1 cellular context compared by ENCODE assay signal in the genomic region with DNA sequence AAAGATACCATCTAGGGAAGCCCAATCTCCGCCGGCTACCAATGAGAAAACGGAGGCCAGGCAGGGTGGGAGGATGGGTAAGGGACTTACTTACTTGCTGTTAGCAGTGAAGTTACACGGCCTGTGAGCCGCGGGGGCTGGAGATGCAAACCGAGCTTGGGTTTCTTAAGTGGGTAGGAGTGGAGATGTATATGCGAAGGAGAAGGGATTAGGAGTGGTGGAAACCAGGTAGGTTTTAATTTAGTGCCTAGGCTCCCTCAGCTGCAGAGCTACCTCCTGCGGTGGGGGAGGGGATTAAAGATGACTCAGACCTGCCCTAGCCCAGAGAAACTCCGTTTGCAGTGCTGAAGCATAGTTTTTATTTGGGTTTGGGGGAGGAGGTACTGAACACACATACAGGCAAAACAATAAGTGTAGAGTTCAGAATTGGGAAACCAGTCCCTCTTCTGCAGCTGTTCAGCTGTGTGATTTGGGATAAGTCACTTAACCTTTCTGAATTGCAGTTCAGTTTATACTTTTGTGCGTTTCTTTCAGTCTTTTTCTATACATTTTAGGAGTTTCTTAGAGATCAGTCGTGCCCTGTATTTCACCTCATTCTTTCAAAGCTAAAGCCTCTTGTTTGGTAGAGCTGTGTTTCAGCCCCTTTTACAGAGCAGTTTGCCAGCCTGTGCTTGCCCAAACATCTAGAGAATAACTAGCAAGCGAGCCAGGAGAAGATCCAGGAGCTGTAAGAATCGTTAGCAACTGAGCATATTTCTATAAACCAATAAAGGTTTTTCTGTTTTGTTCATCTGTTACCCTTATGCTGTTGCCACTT.
A peak's percentile ranks its signal among the peaks of the same experiment; 100 is the strongest.
TF ChIP-seq lines count a peak whose summit lies in the region.

No MANE protein-coding gene starts in this region.

TF ChIP-seq in K562, 482 proteins besides CTCF, POLR2A, EP300 and RAD21 (continued from another document and continues in another):
- TF ChIP-seq, protein P1, sequence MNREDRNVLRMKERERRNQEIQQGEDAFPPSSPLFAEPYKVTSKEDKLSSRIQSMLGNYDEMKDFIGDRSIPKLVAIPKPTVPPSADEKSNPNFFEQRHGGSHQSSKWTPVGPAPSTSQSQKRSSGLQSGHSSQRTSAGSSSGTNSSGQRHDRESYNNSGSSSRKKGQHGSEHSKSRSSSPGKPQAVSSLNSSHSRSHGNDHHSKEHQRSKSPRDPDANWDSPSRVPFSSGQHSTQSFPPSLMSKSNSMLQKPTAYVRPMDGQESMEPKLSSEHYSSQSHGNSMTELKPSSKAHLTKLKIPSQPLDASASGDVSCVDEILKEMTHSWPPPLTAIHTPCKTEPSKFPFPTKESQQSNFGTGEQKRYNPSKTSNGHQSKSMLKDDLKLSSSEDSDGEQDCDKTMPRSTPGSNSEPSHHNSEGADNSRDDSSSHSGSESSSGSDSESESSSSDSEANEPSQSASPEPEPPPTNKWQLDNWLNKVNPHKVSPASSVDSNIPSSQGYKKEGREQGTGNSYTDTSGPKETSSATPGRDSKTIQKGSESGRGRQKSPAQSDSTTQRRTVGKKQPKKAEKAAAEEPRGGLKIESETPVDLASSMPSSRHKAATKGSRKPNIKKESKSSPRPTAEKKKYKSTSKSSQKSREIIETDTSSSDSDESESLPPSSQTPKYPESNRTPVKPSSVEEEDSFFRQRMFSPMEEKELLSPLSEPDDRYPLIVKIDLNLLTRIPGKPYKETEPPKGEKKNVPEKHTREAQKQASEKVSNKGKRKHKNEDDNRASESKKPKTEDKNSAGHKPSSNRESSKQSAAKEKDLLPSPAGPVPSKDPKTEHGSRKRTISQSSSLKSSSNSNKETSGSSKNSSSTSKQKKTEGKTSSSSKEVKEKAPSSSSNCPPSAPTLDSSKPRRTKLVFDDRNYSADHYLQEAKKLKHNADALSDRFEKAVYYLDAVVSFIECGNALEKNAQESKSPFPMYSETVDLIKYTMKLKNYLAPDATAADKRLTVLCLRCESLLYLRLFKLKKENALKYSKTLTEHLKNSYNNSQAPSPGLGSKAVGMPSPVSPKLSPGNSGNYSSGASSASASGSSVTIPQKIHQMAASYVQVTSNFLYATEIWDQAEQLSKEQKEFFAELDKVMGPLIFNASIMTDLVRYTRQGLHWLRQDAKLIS (CRISPR knock-in tag; IDR thresholded peaks at IDR 0.05), result no peak
- TF ChIP-seq, protein P2, sequence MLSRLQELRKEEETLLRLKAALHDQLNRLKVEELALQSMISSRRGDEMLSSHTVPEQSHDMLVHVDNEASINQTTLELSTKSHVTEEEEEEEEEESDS (CRISPR knock-in tag; IDR thresholded peaks at IDR 0.05), result no peak
- TF ChIP-seq FOXJ2 (tag; IDR thresholded peaks at IDR 0.05) (peak; percentile 43), ZNF75A (CRISPR knock-in tag; IDR thresholded peaks at IDR 0.05) (no peak), ZNF165 (CRISPR knock-in tag; IDR thresholded peaks at IDR 0.05; ENCODE audit: borderline replicate concordance) (no peak), TAF1 (IDR thresholded peaks at IDR 0.05; ENCODE audit: control insufficient read depth, extremely low read depth, insufficient read depth, low read length, severe bottlenecking) (no peak), MIER1 (IDR thresholded peaks at IDR 0.05; ENCODE audit: low read depth) (no peak), PML (IDR thresholded peaks at IDR 0.05; ENCODE audit: low read length) (no peak), NR2F6 (CRISPR knock-in tag; IDR thresholded peaks at IDR 0.05) (no peak), ZNF551 (CRISPR knock-in tag; IDR thresholded peaks at IDR 0.05) (no peak), HMGN3 (IDR thresholded peaks at IDR 0.05; ENCODE audit: borderline replicate concordance, extremely low read depth, insufficient read length, low read depth, low read length) (no peak), RBM34 (IDR thresholded peaks at IDR 0.05; ENCODE audit: borderline replicate concordance, insufficient read depth, low read length) (no peak), BRD4 (IDR thresholded peaks at IDR 0.05) (no peak), PRMT5 (CRISPR knock-in tag; IDR thresholded peaks at IDR 0.05) (no peak), MECOM (CRISPR knock-in tag; IDR thresholded peaks at IDR 0.05) (no peak), ZNF77 (CRISPR knock-in tag; IDR thresholded peaks at IDR 0.05) (no peak)
- TF ChIP-seq, protein P3, sequence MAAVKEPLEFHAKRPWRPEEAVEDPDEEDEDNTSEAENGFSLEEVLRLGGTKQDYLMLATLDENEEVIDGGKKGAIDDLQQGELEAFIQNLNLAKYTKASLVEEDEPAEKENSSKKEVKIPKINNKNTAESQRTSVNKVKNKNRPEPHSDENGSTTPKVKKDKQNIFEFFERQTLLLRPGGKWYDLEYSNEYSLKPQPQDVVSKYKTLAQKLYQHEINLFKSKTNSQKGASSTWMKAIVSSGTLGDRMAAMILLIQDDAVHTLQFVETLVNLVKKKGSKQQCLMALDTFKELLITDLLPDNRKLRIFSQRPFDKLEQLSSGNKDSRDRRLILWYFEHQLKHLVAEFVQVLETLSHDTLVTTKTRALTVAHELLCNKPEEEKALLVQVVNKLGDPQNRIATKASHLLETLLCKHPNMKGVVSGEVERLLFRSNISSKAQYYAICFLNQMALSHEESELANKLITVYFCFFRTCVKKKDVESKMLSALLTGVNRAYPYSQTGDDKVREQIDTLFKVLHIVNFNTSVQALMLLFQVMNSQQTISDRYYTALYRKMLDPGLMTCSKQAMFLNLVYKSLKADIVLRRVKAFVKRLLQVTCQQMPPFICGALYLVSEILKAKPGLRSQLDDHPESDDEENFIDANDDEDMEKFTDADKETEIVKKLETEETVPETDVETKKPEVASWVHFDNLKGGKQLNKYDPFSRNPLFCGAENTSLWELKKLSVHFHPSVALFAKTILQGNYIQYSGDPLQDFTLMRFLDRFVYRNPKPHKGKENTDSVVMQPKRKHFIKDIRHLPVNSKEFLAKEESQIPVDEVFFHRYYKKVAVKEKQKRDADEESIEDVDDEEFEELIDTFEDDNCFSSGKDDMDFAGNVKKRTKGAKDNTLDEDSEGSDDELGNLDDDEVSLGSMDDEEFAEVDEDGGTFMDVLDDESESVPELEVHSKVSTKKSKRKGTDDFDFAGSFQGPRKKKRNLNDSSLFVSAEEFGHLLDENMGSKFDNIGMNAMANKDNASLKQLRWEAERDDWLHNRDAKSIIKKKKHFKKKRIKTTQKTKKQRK (IDR thresholded peaks at IDR 0.05; ENCODE audit: borderline replicate concordance, low read depth, low read length), result no peak
- TF ChIP-seq, protein P4, sequence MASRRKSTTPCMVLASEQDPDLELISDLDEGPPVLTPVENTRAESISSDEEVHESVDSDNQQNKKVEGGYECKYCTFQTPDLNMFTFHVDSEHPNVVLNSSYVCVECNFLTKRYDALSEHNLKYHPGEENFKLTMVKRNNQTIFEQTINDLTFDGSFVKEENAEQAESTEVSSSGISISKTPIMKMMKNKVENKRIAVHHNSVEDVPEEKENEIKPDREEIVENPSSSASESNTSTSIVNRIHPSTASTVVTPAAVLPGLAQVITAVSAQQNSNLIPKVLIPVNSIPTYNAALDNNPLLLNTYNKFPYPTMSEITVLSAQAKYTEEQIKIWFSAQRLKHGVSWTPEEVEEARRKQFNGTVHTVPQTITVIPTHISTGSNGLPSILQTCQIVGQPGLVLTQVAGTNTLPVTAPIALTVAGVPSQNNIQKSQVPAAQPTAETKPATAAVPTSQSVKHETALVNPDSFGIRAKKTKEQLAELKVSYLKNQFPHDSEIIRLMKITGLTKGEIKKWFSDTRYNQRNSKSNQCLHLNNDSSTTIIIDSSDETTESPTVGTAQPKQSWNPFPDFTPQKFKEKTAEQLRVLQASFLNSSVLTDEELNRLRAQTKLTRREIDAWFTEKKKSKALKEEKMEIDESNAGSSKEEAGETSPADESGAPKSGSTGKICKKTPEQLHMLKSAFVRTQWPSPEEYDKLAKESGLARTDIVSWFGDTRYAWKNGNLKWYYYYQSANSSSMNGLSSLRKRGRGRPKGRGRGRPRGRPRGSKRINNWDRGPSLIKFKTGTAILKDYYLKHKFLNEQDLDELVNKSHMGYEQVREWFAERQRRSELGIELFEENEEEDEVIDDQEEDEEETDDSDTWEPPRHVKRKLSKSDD (conservative IDR thresholded peaks at IDR 0.05; ENCODE audit: low read length), result no peak
- TF ChIP-seq, protein P5, sequence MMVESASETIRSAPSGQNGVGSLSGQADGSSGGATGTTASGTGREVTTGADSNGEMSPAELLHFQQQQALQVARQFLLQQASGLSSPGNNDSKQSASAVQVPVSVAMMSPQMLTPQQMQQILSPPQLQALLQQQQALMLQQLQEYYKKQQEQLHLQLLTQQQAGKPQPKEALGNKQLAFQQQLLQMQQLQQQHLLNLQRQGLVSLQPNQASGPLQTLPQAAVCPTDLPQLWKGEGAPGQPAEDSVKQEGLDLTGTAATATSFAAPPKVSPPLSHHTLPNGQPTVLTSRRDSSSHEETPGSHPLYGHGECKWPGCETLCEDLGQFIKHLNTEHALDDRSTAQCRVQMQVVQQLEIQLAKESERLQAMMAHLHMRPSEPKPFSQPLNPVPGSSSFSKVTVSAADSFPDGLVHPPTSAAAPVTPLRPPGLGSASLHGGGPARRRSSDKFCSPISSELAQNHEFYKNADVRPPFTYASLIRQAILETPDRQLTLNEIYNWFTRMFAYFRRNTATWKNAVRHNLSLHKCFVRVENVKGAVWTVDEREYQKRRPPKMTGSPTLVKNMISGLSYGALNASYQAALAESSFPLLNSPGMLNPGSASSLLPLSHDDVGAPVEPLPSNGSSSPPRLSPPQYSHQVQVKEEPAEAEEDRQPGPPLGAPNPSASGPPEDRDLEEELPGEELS (CRISPR knock-in tag; IDR thresholded peaks at IDR 0.05; ENCODE audit: borderline replicate concordance), result no peak
- TF ChIP-seq, protein P6, sequence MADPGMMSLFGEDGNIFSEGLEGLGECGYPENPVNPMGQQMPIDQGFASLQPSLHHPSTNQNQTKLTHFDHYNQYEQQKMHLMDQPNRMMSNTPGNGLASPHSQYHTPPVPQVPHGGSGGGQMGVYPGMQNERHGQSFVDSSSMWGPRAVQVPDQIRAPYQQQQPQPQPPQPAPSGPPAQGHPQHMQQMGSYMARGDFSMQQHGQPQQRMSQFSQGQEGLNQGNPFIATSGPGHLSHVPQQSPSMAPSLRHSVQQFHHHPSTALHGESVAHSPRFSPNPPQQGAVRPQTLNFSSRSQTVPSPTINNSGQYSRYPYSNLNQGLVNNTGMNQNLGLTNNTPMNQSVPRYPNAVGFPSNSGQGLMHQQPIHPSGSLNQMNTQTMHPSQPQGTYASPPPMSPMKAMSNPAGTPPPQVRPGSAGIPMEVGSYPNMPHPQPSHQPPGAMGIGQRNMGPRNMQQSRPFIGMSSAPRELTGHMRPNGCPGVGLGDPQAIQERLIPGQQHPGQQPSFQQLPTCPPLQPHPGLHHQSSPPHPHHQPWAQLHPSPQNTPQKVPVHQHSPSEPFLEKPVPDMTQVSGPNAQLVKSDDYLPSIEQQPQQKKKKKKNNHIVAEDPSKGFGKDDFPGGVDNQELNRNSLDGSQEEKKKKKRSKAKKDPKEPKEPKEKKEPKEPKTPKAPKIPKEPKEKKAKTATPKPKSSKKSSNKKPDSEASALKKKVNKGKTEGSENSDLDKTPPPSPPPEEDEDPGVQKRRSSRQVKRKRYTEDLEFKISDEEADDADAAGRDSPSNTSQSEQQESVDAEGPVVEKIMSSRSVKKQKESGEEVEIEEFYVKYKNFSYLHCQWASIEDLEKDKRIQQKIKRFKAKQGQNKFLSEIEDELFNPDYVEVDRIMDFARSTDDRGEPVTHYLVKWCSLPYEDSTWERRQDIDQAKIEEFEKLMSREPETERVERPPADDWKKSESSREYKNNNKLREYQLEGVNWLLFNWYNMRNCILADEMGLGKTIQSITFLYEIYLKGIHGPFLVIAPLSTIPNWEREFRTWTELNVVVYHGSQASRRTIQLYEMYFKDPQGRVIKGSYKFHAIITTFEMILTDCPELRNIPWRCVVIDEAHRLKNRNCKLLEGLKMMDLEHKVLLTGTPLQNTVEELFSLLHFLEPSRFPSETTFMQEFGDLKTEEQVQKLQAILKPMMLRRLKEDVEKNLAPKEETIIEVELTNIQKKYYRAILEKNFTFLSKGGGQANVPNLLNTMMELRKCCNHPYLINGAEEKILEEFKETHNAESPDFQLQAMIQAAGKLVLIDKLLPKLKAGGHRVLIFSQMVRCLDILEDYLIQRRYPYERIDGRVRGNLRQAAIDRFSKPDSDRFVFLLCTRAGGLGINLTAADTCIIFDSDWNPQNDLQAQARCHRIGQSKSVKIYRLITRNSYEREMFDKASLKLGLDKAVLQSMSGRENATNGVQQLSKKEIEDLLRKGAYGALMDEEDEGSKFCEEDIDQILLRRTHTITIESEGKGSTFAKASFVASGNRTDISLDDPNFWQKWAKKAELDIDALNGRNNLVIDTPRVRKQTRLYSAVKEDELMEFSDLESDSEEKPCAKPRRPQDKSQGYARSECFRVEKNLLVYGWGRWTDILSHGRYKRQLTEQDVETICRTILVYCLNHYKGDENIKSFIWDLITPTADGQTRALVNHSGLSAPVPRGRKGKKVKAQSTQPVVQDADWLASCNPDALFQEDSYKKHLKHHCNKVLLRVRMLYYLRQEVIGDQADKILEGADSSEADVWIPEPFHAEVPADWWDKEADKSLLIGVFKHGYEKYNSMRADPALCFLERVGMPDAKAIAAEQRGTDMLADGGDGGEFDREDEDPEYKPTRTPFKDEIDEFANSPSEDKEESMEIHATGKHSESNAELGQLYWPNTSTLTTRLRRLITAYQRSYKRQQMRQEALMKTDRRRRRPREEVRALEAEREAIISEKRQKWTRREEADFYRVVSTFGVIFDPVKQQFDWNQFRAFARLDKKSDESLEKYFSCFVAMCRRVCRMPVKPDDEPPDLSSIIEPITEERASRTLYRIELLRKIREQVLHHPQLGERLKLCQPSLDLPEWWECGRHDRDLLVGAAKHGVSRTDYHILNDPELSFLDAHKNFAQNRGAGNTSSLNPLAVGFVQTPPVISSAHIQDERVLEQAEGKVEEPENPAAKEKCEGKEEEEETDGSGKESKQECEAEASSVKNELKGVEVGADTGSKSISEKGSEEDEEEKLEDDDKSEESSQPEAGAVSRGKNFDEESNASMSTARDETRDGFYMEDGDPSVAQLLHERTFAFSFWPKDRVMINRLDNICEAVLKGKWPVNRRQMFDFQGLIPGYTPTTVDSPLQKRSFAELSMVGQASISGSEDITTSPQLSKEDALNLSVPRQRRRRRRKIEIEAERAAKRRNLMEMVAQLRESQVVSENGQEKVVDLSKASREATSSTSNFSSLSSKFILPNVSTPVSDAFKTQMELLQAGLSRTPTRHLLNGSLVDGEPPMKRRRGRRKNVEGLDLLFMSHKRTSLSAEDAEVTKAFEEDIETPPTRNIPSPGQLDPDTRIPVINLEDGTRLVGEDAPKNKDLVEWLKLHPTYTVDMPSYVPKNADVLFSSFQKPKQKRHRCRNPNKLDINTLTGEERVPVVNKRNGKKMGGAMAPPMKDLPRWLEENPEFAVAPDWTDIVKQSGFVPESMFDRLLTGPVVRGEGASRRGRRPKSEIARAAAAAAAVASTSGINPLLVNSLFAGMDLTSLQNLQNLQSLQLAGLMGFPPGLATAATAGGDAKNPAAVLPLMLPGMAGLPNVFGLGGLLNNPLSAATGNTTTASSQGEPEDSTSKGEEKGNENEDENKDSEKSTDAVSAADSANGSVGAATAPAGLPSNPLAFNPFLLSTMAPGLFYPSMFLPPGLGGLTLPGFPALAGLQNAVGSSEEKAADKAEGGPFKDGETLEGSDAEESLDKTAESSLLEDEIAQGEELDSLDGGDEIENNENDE (IDR thresholded peaks at IDR 0.05; ENCODE audit: low read depth, low read length), result no peak
